22 cellular contexts compared by ENCODE assay signal in the genomic region with DNA sequence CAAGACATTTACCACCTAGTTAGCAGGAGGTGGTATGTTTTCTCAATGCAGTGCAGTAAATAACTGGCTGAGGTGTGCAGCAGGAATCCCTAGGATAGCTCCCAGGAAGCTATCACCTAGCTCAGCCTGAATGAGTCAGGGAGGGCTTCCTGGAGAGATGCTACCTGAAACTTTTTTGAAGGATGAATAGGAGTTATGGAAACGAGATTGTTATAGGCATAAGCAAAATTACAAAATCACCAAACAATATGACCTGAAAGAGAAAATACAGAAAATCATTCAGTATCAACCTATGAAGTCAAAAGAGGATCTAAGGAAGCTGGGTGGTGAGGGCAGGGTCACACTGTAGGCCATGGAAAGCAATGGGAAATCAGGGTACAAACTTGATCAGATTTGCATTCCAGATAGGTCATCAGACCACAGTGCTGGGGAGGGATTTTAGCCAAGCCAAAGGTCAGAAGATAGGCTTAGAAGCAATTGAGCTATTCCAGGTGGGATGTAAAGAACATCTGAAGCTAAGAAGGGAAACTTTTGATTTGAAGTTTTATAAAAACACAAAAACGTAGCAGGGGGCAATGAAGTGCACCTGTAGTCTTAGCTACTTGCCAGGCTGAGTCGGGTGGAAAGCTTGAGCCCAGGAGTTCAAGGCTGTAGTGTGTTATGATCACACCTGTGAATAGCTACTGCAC. TPM values are rescaled to one million over a fixed set of nuclear protein-coding genes. Genes with fewer than 3 reads are reported as not detected.
A peak's percentile ranks its signal among the peaks of the same experiment; 100 is the strongest.
DNase-seq lines count a peak whose midpoint lies in the region; ATAC-seq, FAIRE-seq and TF ChIP-seq lines count a peak whose summit lies in the region.
"Had no signal": no experiment of that assay in that cellular context is flagged by ENCODE, and none has a peak within 500 bp of the region (broad histone marks: within the 10 kb centered on the region; RNA-seq: fewer than 3 reads in every experiment).

No MANE protein-coding gene starts in this region.

- ATAC-seq in mucosa of descending colon (peak; percentile 40), HG03565 (IDR thresholded peaks at IDR 0.05; ENCODE audit: unreplicated experiment) (no peak), HG02885 (IDR thresholded peaks at IDR 0.05; ENCODE audit: poor library complexity, unreplicated experiment) (no peak)
- ATAC-seq: HepG2 had no signal

- H3K36me3 ChIP-seq in bronchial epithelial cell (ENCODE audit: control insufficient read depth, insufficient read depth, low read length) (peaks cover 2% of the 10 kb centered on the region), mucosa of descending colon (ENCODE audit: low read depth) (no peaks in the 10 kb centered on the region)

- intact Hi-C loops in mucosa of descending colon (cut with DNase I, micrococcal nuclease): no loop called here

- no peaks in the 10 kb centered on the region for H3K27me3 ChIP-seq in bronchial epithelial cell (ENCODE audit: control insufficient read depth, insufficient read depth, low read length)

- TF ChIP-seq CTCF in bronchial epithelial cell (IDR thresholded peaks at IDR 0.05; ENCODE audit: insufficient read depth, low read length, severe bottlenecking): no peak
- TF ChIP-seq CTCF in fibroblast of pulmonary artery (IDR thresholded peaks at IDR 0.05; ENCODE audit: low read length, missing control alignments): no peak
- no peak for TF ChIP-seq CTCF in mucosa of descending colon (IDR thresholded peaks at IDR 0.05)

- DNase-seq in LoVo (ENCODE audit: low spot score) (peak; percentile 46), bronchial epithelial cell (ENCODE audit: low read depth) (peak; percentile 81), fibroblast of pulmonary artery (ENCODE audit: low read depth) (peak; percentile 69), mucosa of descending colon (no peak), NCI-H2081 (lab: John Stamatoyannopoulos, UW) (no peak), SIG-M5 treated with dmso at 0.1 percent for 504 hours (lab: John Stamatoyannopoulos, UW; ENCODE audit: unreplicated experiment) (no peak)
- DNase-seq: ACHN, AML-193, DMS 273 treated with DMSO at 0.1 percent for 48 hours, HCEC 1CT, KG1, NCI-H1417, NCI-H187, NCI-H226, NCI-H524, NCI-H82, RPMI8226, SIG-M5 had no signal

- peak; percentile 28 for FAIRE-seq in bronchial epithelial cell (lab: Jason Lieb, UNC)
- FAIRE-seq: G401.6, HepG2 had no signal

- no peaks in the 10 kb centered on the region for H3K9me3 ChIP-seq in mucosa of descending colon

- H3K4me3 ChIP-seq in bronchial epithelial cell (ENCODE audit: low read depth, low read length): no peak overlapping the region
- H3K4me3 ChIP-seq in fibroblast of pulmonary artery (replicated peaks; ENCODE audit: low read depth, low read length): no peak overlapping the region
- H3K4me3 ChIP-seq in mucosa of descending colon: no peak overlapping the region

- no peaks in the 10 kb centered on the region for H3K4me1 ChIP-seq in mucosa of descending colon (ENCODE audit: low read depth)

RNA-seq across cellular contexts. Expression of gene AREG, which starts 11.3 kb away (rescaled TPM):
- total RNA-seq in bronchial epithelial cell (197 and 272 TPM in 2 replicates), mucosa of descending colon (10 to 100 TPM; 16.9 to 26.2 (median 18.9) TPM)

Comparison
In these comparisons a context has a peak if more than half of its experiments do, and no peak if none do; other contexts are left out.
1. DNase-seq: peak in LoVo (single experiment), bronchial epithelial cell (single experiment) and fibroblast of pulmonary artery (single experiment); none in mucosa of descending colon (0 of 3), NCI-H2081 (0 of 2) and SIG-M5 treated with dmso at 0.1 percent for 504 hours (single experiment).